Comparison of ENCODE assay signal across 11 cellular contexts in the genomic region with DNA sequence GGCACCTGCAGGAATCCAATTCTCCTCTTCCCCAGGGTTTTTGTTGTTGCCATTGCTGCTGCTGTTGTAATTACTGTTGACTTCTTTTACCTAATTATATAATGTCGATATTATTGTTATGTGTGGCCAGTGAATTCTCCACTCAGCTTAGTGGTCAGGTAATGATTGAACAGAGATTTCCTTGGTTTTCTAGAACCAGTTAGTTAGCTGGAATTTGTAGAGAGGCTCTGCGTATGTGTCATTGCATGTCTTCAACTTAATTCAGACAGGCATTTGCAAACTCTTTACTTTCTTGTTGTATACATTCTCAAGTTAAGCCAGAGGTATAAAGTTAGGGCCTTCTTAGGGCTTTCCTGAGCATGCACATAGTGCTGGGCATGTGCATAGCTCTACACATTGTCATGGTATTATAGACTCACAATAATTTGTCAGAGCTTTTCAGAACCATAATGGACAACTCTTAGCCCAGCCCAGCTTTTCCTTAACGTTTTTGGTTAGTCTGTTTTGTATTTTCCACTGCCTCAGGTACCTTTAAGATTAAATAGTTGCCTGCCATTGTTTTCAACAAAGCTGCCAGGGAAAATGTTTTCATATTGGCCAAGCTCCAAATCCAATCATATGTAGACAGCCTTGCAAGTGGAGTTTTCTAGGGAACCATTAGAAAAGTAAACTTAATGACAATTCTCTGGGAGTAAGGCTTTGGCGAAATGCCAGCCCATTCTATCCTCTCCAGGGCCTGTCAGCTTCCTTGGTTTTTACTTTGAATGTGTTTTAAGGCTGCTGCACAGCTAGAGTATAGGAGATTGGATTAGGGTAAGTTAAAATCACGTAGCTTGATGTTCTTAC.
DNase-seq lines count a peak whose midpoint lies in the region; ATAC-seq and TF ChIP-seq lines count a peak whose summit lies in the region.
"Had no signal": no experiment of that assay in that cellular context is flagged by ENCODE, and none has a peak within 500 bp of the region (broad histone marks: within the 10 kb centered on the region; RNA-seq: fewer than 3 reads in every experiment).

No MANE protein-coding gene starts in this region.

- H3K27me3 Mint-ChIP-seq in activated naive CD4-positive, alpha-beta T cell treated with anti-CD3 and anti-CD28 coated beads, Interleukin-2, amount 50 U/mL, for 24 hours, result no peaks in the 10 kb centered on the region
- H3K27me3 Mint-ChIP-seq in activated naive CD4-positive, alpha-beta T cell treated with anti-CD3 and anti-CD28 coated beads for 36 hours (ENCODE audit: low read depth), result no peaks in the 10 kb centered on the region
- H3K27me3 Mint-ChIP-seq in stimulated activated memory B cell treated with anti-CD40 and anti-IgM and Interleukin-4, amounts not matched to agents 10 μg/mL and 1 μg/mL and 100 μg/mL, for 72 hours, result no peaks in the 10 kb centered on the region
- H3K27me3 Mint-ChIP-seq: naive B cell had no signal

- no peak for TF ChIP-seq CTCF in fibroblast of lung (conservative IDR thresholded peaks at IDR 0.05 in 1 of 2, IDR thresholded peaks at IDR 0.05 in 1 of 2; ENCODE audit: low read depth in 1 of 2, low read length in 2 of 2)

- H3K9me3 Mint-ChIP-seq in activated naive CD4-positive, alpha-beta T cell treated with anti-CD3 and anti-CD28 coated beads, Interleukin-2, amount 50 U/mL, for 24 hours, result no peaks in the 10 kb centered on the region
- H3K9me3 Mint-ChIP-seq in activated naive CD4-positive, alpha-beta T cell treated with anti-CD3 and anti-CD28 coated beads for 36 hours, result no peaks in the 10 kb centered on the region
- H3K9me3 Mint-ChIP-seq in stimulated activated memory B cell treated with anti-CD40 and anti-IgM and Interleukin-4, amounts not matched to agents 10 μg/mL and 1 μg/mL and 100 μg/mL, for 72 hours, result no peaks in the 10 kb centered on the region
- H3K9me3 Mint-ChIP-seq: naive B cell had no signal

- no peaks in the 10 kb centered on the region for H3K27me3 ChIP-seq in fibroblast of lung (ENCODE audit: control insufficient read depth, insufficient read depth, low read length)
- H3K27me3 ChIP-seq: suprapubic skin had no signal

- no peak overlapping the region for H3K27ac ChIP-seq in fibroblast of lung (ENCODE audit: insufficient read depth, low read length)
- H3K27ac ChIP-seq: suprapubic skin had no signal

- intact Hi-C loops in activated naive CD4-positive, alpha-beta T cell treated with anti-CD3 and anti-CD28 coated beads for 36 hours (cut with micrococcal nuclease), result no loop called here

- H3K9me3 ChIP-seq in fibroblast of lung (ENCODE audit: control insufficient read depth, insufficient read depth, low read depth, low read length), result no peaks in the 10 kb centered on the region
- H3K9me3 ChIP-seq: suprapubic skin had no signal

- no peak overlapping the region for H3K9ac ChIP-seq in fibroblast of lung (ENCODE audit: insufficient read depth, low read length)

- H3K4me2 ChIP-seq in fibroblast of lung (ENCODE audit: extremely low read depth, insufficient read depth, low read length), result no peak overlapping the region

- H3K4me1 ChIP-seq in fibroblast of lung (ENCODE audit: control insufficient read depth, extremely low read depth, insufficient read depth, low read length), result peaks cover 4% of the 10 kb centered on the region

- H4K20me1 ChIP-seq in fibroblast of lung (ENCODE audit: control insufficient read depth, extremely low read depth, insufficient read depth, low read length), result peaks cover 3% of the 10 kb centered on the region

- H3K79me2 ChIP-seq in fibroblast of lung (ENCODE audit: control insufficient read depth, insufficient read depth, low read length), result peaks cover 62% of the 10 kb centered on the region

- CTCF ChIA-PET in activated naive CD4-positive, alpha-beta T cell treated with anti-CD3 and anti-CD28 coated beads for 36 hours (lab: Charles Lee), result interaction anchor here (0.5 to 1.3 kb wide), 4 partner anchors 25 to 71 kb away, joined by 3 to 6 read pairs (median 4); no protein-coding TSS in a partner anchor

- no peak overlapping the region for H2AFZ ChIP-seq in fibroblast of lung (ENCODE audit: low read length)

- H3K27ac Mint-ChIP-seq in activated naive CD4-positive, alpha-beta T cell treated with anti-CD3 and anti-CD28 coated beads, Interleukin-2, amount 50 U/mL, for 24 hours, result peak overlapping the region; percentile 79
- no peak overlapping the region for H3K27ac Mint-ChIP-seq in activated naive CD4-positive, alpha-beta T cell treated with anti-CD3 and anti-CD28 coated beads for 36 hours
- peak overlapping the region; percentile 60 for H3K27ac Mint-ChIP-seq in stimulated activated memory B cell treated with anti-CD40 and anti-IgM and Interleukin-4, amounts not matched to agents 10 μg/mL and 1 μg/mL and 100 μg/mL, for 72 hours

- no peak overlapping the region for H3K4me3 Mint-ChIP-seq in activated naive CD4-positive, alpha-beta T cell treated with anti-CD3 and anti-CD28 coated beads, Interleukin-2, amount 50 U/mL, for 24 hours
- no peak overlapping the region for H3K4me3 Mint-ChIP-seq in activated naive CD4-positive, alpha-beta T cell treated with anti-CD3 and anti-CD28 coated beads for 36 hours
- H3K4me3 Mint-ChIP-seq in stimulated activated memory B cell treated with anti-CD40 and anti-IgM and Interleukin-4, amounts not matched to agents 10 μg/mL and 1 μg/mL and 100 μg/mL, for 72 hours, result no peak overlapping the region
- H3K4me3 Mint-ChIP-seq: naive B cell had no signal

- no peak for ATAC-seq in stimulated activated memory B cell treated with anti-CD40 and anti-IgM and Interleukin-4, amounts not matched to agents 10 μg/mL and 1 μg/mL and 100 μg/mL, for 72 hours
- ATAC-seq in GM21423 (IDR thresholded peaks at IDR 0.05; ENCODE audit: unreplicated experiment) (no peak), HG02678 (IDR thresholded peaks at IDR 0.05; ENCODE audit: unreplicated experiment) (no peak)

- no peaks in the 10 kb centered on the region for H3K36me3 ChIP-seq in fibroblast of lung (ENCODE audit: control insufficient read depth, insufficient read depth, low read length)

- H3K4me3 ChIP-seq in fibroblast of lung (replicated peaks in 1 of 4; ENCODE audit: control extremely low read depth in 1 of 4, insufficient read depth in 1 of 4, low read depth in 3 of 4, low read length in 4 of 4), result no peak overlapping the region
- H3K4me3 ChIP-seq: suprapubic skin had no signal

- peaks cover 10% of the 10 kb centered on the region for H3K36me3 Mint-ChIP-seq in activated naive CD4-positive, alpha-beta T cell treated with anti-CD3 and anti-CD28 coated beads, Interleukin-2, amount 50 U/mL, for 24 hours
- peaks cover 13% of the 10 kb centered on the region for H3K36me3 Mint-ChIP-seq in activated naive CD4-positive, alpha-beta T cell treated with anti-CD3 and anti-CD28 coated beads for 36 hours (ENCODE audit: low read depth)
- H3K36me3 Mint-ChIP-seq in stimulated activated memory B cell treated with anti-CD40 and anti-IgM and Interleukin-4, amounts not matched to agents 10 μg/mL and 1 μg/mL and 100 μg/mL, for 72 hours, result peaks cover 8% of the 10 kb centered on the region

- H3K4me1 Mint-ChIP-seq in activated naive CD4-positive, alpha-beta T cell treated with anti-CD3 and anti-CD28 coated beads, Interleukin-2, amount 50 U/mL, for 24 hours, result peaks cover 42% of the 10 kb centered on the region
- peaks cover 38% of the 10 kb centered on the region for H3K4me1 Mint-ChIP-seq in activated naive CD4-positive, alpha-beta T cell treated with anti-CD3 and anti-CD28 coated beads for 36 hours (ENCODE audit: low read depth)
- peaks cover 32% of the 10 kb centered on the region for H3K4me1 Mint-ChIP-seq in stimulated activated memory B cell treated with anti-CD40 and anti-IgM and Interleukin-4, amounts not matched to agents 10 μg/mL and 1 μg/mL and 100 μg/mL, for 72 hours

- no peak for DNase-seq in activated naive CD4-positive, alpha-beta T cell treated with anti-CD3 and anti-CD28 coated beads for 36 hours
- DNase-seq in NCI-H82 treated with DMSO at 0.1 percent for 48 hours (lab: John Stamatoyannopoulos, UW; ENCODE audit: unreplicated experiment) (peak; percentile 51), fibroblast of lung (ENCODE audit: low read depth in 2 of 2) (peak; percentile 58 to 64), MV-4-11 (lab: John Stamatoyannopoulos, UW) (no peak)
- DNase-seq: naive B cell, RPMI8226 had no signal

Comparison
In these comparisons a context has a peak if more than half of its experiments do, and no peak if none do; other contexts are left out.
1. DNase-seq: peak in NCI-H82 treated with DMSO at 0.1 percent for 48 hours (single experiment) and fibroblast of lung (2 of 2); none in activated naive CD4-positive, alpha-beta T cell treated with anti-CD3 and anti-CD28 coated beads for 36 hours (single experiment) and MV-4-11 (single experiment).